In the genomic region with DNA sequence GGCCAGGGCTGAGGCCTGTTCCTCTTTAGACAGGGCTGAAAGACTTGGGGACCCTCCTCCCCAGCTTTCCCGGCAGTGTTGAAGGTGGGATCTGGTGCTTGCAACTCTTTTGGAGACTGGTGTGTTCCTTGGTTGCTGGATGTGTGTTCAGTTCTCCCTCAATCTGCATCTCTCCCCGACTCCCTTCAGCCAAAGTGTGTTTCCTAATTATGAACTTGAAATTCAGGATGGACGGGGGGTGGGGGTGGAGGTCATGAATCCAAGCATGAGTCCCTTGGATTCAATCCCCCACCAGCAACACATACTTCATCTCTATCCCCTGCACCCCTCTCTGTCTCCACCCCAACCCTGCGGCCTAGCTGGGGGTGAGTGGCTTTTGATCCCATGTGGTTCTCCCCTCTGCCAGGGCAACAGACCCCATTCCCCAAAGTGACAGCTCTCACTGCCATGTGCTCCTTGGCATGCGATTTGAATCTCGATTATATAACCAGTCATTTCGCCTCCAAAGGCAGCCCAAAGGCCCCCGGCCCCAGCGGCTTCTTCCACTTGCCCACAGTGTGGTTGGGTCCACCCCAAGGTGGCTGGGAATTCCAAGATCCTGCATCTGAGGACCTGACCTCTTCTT, we compare ENCODE assay signal across 1 cellular context.
TF ChIP-seq lines count a peak whose summit lies in the region.

No MANE protein-coding gene starts in this region.

TF ChIP-seq in HCT116, 20 proteins besides CTCF, POLR2A, EP300 and RAD21:
- TF ChIP-seq SIN3A (IDR thresholded peaks at IDR 0.05; ENCODE audit: low read depth), result no peak
- 0 out of 2 replicates have a peak, but pooled peaks have one; percentile 5 for TF ChIP-seq ZFX (IDR thresholded peaks at IDR 0.05)
- TF ChIP-seq, protein P1, sequence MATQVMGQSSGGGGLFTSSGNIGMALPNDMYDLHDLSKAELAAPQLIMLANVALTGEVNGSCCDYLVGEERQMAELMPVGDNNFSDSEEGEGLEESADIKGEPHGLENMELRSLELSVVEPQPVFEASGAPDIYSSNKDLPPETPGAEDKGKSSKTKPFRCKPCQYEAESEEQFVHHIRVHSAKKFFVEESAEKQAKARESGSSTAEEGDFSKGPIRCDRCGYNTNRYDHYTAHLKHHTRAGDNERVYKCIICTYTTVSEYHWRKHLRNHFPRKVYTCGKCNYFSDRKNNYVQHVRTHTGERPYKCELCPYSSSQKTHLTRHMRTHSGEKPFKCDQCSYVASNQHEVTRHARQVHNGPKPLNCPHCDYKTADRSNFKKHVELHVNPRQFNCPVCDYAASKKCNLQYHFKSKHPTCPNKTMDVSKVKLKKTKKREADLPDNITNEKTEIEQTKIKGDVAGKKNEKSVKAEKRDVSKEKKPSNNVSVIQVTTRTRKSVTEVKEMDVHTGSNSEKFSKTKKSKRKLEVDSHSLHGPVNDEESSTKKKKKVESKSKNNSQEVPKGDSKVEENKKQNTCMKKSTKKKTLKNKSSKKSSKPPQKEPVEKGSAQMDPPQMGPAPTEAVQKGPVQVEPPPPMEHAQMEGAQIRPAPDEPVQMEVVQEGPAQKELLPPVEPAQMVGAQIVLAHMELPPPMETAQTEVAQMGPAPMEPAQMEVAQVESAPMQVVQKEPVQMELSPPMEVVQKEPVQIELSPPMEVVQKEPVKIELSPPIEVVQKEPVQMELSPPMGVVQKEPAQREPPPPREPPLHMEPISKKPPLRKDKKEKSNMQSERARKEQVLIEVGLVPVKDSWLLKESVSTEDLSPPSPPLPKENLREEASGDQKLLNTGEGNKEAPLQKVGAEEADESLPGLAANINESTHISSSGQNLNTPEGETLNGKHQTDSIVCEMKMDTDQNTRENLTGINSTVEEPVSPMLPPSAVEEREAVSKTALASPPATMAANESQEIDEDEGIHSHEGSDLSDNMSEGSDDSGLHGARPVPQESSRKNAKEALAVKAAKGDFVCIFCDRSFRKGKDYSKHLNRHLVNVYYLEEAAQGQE (IDR thresholded peaks at IDR 0.05; ENCODE audit: low read depth), result no peak
- TF ChIP-seq TCF7L2 (IDR thresholded peaks at IDR 0.05; ENCODE audit: borderline replicate concordance, extremely low read depth, insufficient read depth, insufficient read length), result no peak
TF ChIP-seq in HCT116: peak in this region for 1.
